ENCODE assay signal across 21 cellular contexts in the genomic region with DNA sequence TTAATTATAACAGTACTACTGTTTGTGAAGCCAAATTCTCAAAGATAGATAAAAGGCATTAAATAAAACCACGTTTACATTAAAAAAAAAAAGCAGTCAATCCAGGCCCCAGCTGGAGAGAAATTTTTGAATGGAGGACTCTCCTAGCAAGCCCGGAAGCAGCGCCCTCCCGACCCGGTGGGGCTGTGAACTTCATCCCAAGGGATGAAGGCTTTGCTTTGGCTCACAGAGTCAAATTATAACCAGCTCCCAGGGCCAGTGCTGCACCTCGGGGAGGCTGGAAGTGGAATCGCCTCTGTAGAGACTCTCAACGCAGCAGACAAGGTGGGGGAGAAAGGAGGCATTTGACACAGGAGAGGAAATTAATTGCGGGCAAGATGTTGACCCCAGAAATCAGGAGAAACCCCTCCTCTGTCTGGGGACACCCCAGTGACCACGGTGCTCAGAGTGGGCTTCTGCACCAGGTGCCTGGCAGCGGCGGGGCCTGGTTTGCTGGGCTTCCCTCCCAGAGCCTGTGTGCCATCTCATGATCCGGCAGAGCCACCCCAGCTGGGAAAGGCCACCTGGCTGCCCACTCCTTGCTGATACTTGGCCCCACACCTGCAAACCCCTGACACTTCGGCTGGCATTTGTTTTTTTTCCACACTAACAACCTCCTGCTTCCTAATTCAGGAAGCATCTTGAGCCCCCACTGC.
"Had no signal": no experiment of that assay in that cellular context is flagged by ENCODE, and none has a peak within 500 bp of the region (broad histone marks: within the 10 kb centered on the region; RNA-seq: fewer than 3 reads in every experiment).

No MANE protein-coding gene starts in this region.

- H3K4me1 Mint-ChIP-seq: activated CD4-positive, alpha-beta T cell treated with anti-CD3 and anti-CD28 coated beads for 36 hours had no signal

- H3K27me3 Mint-ChIP-seq: activated CD4-positive, alpha-beta T cell treated with anti-CD3 and anti-CD28 coated beads for 36 hours; activated naive CD8-positive, alpha-beta T cell treated with anti-CD3 and anti-CD28 coated beads for 36 hours; effector memory CD8-positive, alpha-beta T cell had no signal

- DNase-seq: activated CD4-positive, alpha-beta T cell treated with anti-CD3 and anti-CD28 coated beads for 36 hours; activated CD4-positive, alpha-beta T cell treated with anti-CD3 and anti-CD28 coated beads, Interleukin-2, amount 50 U/mL, for 48 hours; activated naive CD8-positive, alpha-beta T cell treated with anti-CD3 and anti-CD28 coated beads for 36 hours; amygdala; effector memory CD8-positive, alpha-beta T cell; hypothalamus; islet precursor cell; mammary epithelial cell; midbrain; nephron progenitor cell; small intestine; stimulated activated CD4-positive, alpha-beta T cell treated with anti-CD3 and anti-CD28 coated beads, Interleukin-4, amount 100 ng/mL, for 4 hours; stimulated activated naive B cell treated with anti-CD40 and anti-IgM and Interleukin-4, amounts not matched to agents 10 μg/mL and 1 μg/mL and 100 μg/mL, for 72 hours; SW 1271; upper lobe of left lung had no signal

- H3K27ac ChIP-seq: cardiac muscle cell, right lobe of liver, thoracic aorta, upper lobe of left lung had no signal

- H3K9me3 Mint-ChIP-seq: activated naive CD8-positive, alpha-beta T cell treated with anti-CD3 and anti-CD28 coated beads for 36 hours; activated T-helper 1 cell treated with anti-CD3 and anti-CD28 coated beads, Interleukin-12 subunit alpha, Interleukin-12 subunit beta, Interleukin-2, Interleukin-4 antibody, amounts not matched to agents 30 ng/mL and 10 ng/mL and 1 ng/mL, durations not matched to agents 14 hours and 24 hours and 36 hours; effector memory CD8-positive, alpha-beta T cell; nephron progenitor cell; stimulated activated naive B cell treated with anti-CD40 and anti-IgM and Interleukin-4, amounts not matched to agents 10 μg/mL and 1 μg/mL and 100 μg/mL, for 72 hours; WTC11 had no signal

- H3K4me3 Mint-ChIP-seq: activated CD4-positive, alpha-beta T cell treated with anti-CD3 and anti-CD28 coated beads for 36 hours; activated naive CD8-positive, alpha-beta T cell treated with anti-CD3 and anti-CD28 coated beads for 36 hours; activated T-helper 1 cell treated with anti-CD3 and anti-CD28 coated beads, Interleukin-12 subunit alpha, Interleukin-12 subunit beta, Interleukin-2, Interleukin-4 antibody, amounts not matched to agents 30 ng/mL and 10 ng/mL and 1 ng/mL, durations not matched to agents 14 hours and 24 hours and 36 hours; effector memory CD8-positive, alpha-beta T cell; nephron progenitor cell; stimulated activated naive B cell treated with anti-CD40 and anti-IgM and Interleukin-4, amounts not matched to agents 10 μg/mL and 1 μg/mL and 100 μg/mL, for 72 hours; WTC11 had no signal

- ATAC-seq: activated CD4-positive, alpha-beta T cell treated with anti-CD3 and anti-CD28 coated beads for 36 hours; effector memory CD8-positive, alpha-beta T cell; left lobe of liver; right lobe of liver; WTC11 had no signal

- H3K4me3 ChIP-seq: cardiac muscle cell, right lobe of liver, thoracic aorta, upper lobe of left lung had no signal

- H3K4me1 ChIP-seq: right lobe of liver, upper lobe of left lung had no signal

- H3K9me3 ChIP-seq: right lobe of liver, thoracic aorta, upper lobe of left lung had no signal

- H3K27me3 ChIP-seq: cardiac muscle cell, right lobe of liver, upper lobe of left lung had no signal

- H3K36me3 Mint-ChIP-seq: activated naive CD8-positive, alpha-beta T cell treated with anti-CD3 and anti-CD28 coated beads for 36 hours; WTC11 had no signal

- H3K27ac Mint-ChIP-seq: activated CD4-positive, alpha-beta T cell treated with anti-CD3 and anti-CD28 coated beads for 36 hours; activated naive CD8-positive, alpha-beta T cell treated with anti-CD3 and anti-CD28 coated beads for 36 hours; activated T-helper 1 cell treated with anti-CD3 and anti-CD28 coated beads, Interleukin-12 subunit alpha, Interleukin-12 subunit beta, Interleukin-2, Interleukin-4 antibody, amounts not matched to agents 30 ng/mL and 10 ng/mL and 1 ng/mL, durations not matched to agents 14 hours and 24 hours and 36 hours; effector memory CD8-positive, alpha-beta T cell; nephron progenitor cell; stimulated activated naive B cell treated with anti-CD40 and anti-IgM and Interleukin-4, amounts not matched to agents 10 μg/mL and 1 μg/mL and 100 μg/mL, for 72 hours; WTC11 had no signal

- H3K36me3 ChIP-seq: cardiac muscle cell, right lobe of liver, thoracic aorta, upper lobe of left lung had no signal
